17 cellular contexts compared by ENCODE assay signal in genomic region chr14:103869406-103870143, GRCh38. TPM values are rescaled to one million over a fixed set of nuclear protein-coding genes. Genes with fewer than 3 reads are reported as not detected.
"Had no signal": no experiment of that assay in that cellular context is flagged by ENCODE, and none has a peak within 500 bp of the region (broad histone marks: within the 10 kb centered on the region; RNA-seq: fewer than 3 reads in every experiment).

No MANE protein-coding gene starts in this region.

- H3K36me3 ChIP-seq: left lung, thoracic aorta had no signal

- DNase-seq: activated CD4-positive, alpha-beta memory T cell treated with anti-CD3 and anti-CD28 coated beads for 36 hours; activated effector memory CD4-positive, alpha-beta T cell treated with Interleukin-2 at 50 U/mL for 16 hours; activated naive CD4-positive, alpha-beta T cell treated with anti-CD3 and anti-CD28 coated beads, Interleukin-2, amount 50 U/mL, for 16 hours; activated T-cell treated with anti-CD3 and anti-CD28 coated beads, Interleukin-2, amount 50 U/mL, for 4 hours; endodermal cell; islet precursor cell; natural killer cell; occipital lobe; stimulated activated CD4-positive, alpha-beta T cell treated with anti-CD3 and anti-CD28 coated beads, Interleukin-1b, Interleukin-23, amount 100 ng/mL, for 48 hours; SW 1271 had no signal

- FAIRE-seq: astrocyte, bronchial epithelial cell, urothelium cell line had no signal

- H3K27ac ChIP-seq: left lung, thoracic aorta had no signal

- ATAC-seq: activated T-cell treated with anti-CD3 and anti-CD28 coated beads, Interleukin-2, amount 50 U/mL, for 4 hours; left lung; natural killer cell had no signal

- H3K9me3 ChIP-seq: left lung, thoracic aorta had no signal

- H3K27ac Mint-ChIP-seq: activated CD4-positive, alpha-beta memory T cell treated with anti-CD3 and anti-CD28 coated beads for 36 hours; endodermal cell; natural killer cell had no signal

- H3K4me3 Mint-ChIP-seq: activated CD4-positive, alpha-beta memory T cell treated with anti-CD3 and anti-CD28 coated beads for 36 hours; activated T-cell treated with anti-CD3 and anti-CD28 coated beads, Interleukin-2, amount 50 U/mL, for 4 hours; endodermal cell; natural killer cell had no signal

- H3K9me3 Mint-ChIP-seq: activated CD4-positive, alpha-beta memory T cell treated with anti-CD3 and anti-CD28 coated beads for 36 hours; activated T-cell treated with anti-CD3 and anti-CD28 coated beads, Interleukin-2, amount 50 U/mL, for 4 hours; endodermal cell; natural killer cell had no signal

- H3K4me3 ChIP-seq: left lung, thoracic aorta had no signal

- H3K36me3 Mint-ChIP-seq: activated CD4-positive, alpha-beta memory T cell treated with anti-CD3 and anti-CD28 coated beads for 36 hours; natural killer cell had no signal

- H3K27me3 Mint-ChIP-seq: activated CD4-positive, alpha-beta memory T cell treated with anti-CD3 and anti-CD28 coated beads for 36 hours had no signal

RNA-seq across cellular contexts. Expression of gene TDRD9, which starts 58.7 kb away (rescaled TPM):
- total RNA-seq: astrocyte; chondrocyte; endodermal cell; T-helper 2 cell treated with Interferon-gamma antibody and Interleukin-4, amounts not matched to agents 100 ng/mL and 5 ng/mL, for 36 hours had no signal
